Comparison of ENCODE assay signal across 24 cellular contexts in genomic region chr11:6268811-6269210, GRCh38. TPM values are rescaled to one million over a fixed set of nuclear protein-coding genes. Genes with fewer than 3 reads are reported as not detected.
"Had no signal": no experiment of that assay in that cellular context is flagged by ENCODE, and none has a peak within 500 bp of the region (broad histone marks: within the 10 kb centered on the region; RNA-seq: fewer than 3 reads in every experiment).

No MANE protein-coding gene starts in this region.

- DNase-seq: activated CD4-positive, alpha-beta memory T cell treated with anti-CD3 and anti-CD28 coated beads, Interleukin-2, amount 10 ng/mL, durations not matched to agents 7 days and 5 days; activated CD4-positive, alpha-beta T cell treated with anti-CD3 and anti-CD28 coated beads for 48 hours; activated CD4-positive, CD25-positive, alpha-beta regulatory T cell; activated CD8-positive, alpha-beta memory T cell treated with anti-CD3 and anti-CD28 coated beads, Interleukin-2, amount 10 ng/mL, durations not matched to agents 7 days and 5 days; activated naive CD4-positive, alpha-beta T cell treated with Interleukin-2 at 50 U/mL for 16 hours; activated naive CD8-positive, alpha-beta T cell treated with anti-CD3 and anti-CD28 coated beads, Interleukin-2, amount 10 ng/mL, durations not matched to agents 7 days and 5 days; cortex of kidney; effector CD4-positive, alpha-beta T cell; gastrocnemius medialis; heart left ventricle; left ventricle myocardium inferior; naive thymus-derived CD4-positive, alpha-beta T cell; right cardiac atrium; small intestine; stimulated activated CD4-positive, alpha-beta T cell treated with anti-CD3 and anti-CD28 coated beads, Interleukin-4, amount 100 ng/mL, for 1 hour had no signal

- H3K9ac ChIP-seq: neural progenitor cell had no signal

- H3K27me3 ChIP-seq: gastrocnemius medialis, neural progenitor cell had no signal

- H3K4me3 ChIP-seq: gastrocnemius medialis, heart left ventricle, left ventricle myocardium inferior, neural progenitor cell, prostate gland, SK-N-MC had no signal

- H3K27ac ChIP-seq: gastrocnemius medialis, heart left ventricle, left ventricle myocardium inferior, neural progenitor cell, prostate gland, SK-N-MC had no signal

- H3K4me2 ChIP-seq: neural progenitor cell had no signal

- H3K4me1 ChIP-seq: prostate gland had no signal

- H3K9me3 ChIP-seq: gastrocnemius medialis, heart left ventricle, left ventricle myocardium inferior, prostate gland had no signal

- H3K36me3 ChIP-seq: gastrocnemius medialis, heart left ventricle, left ventricle myocardium inferior, neural progenitor cell, prostate gland had no signal

- H2AFZ ChIP-seq: neural progenitor cell had no signal

RNA-seq across cellular contexts. Expression of gene CCKBR, which starts 9.2 kb away (rescaled TPM):
- total RNA-seq: activated CD4-positive, alpha-beta memory T cell treated with anti-CD3 and anti-CD28 coated beads, Interleukin-2, amount 10 ng/mL, durations not matched to agents 7 days and 5 days; activated CD8-positive, alpha-beta memory T cell treated with anti-CD3 and anti-CD28 coated beads, Interleukin-2, amount 10 ng/mL, durations not matched to agents 7 days and 5 days; activated naive CD8-positive, alpha-beta T cell treated with anti-CD3 and anti-CD28 coated beads, Interleukin-2, amount 10 ng/mL, durations not matched to agents 7 days and 5 days; activated T-helper 2 cell treated with anti-CD3 and anti-CD28 coated beads, Interferon-gamma antibody, Interleukin-2, Interleukin-4, amounts not matched to agents 10 μg/mL and 5 μg/mL and 100 μg/mL, durations not matched to agents 14 hours and 24 hours and 36 hours; endothelial cell of umbilical vein; fibroblast of lung; gastrocnemius medialis; kidney epithelial cell; left ventricle myocardium inferior; naive thymus-derived CD4-positive, alpha-beta T cell; osteocyte; prostate gland; right cardiac atrium; ureter had no signal
- polyA plus RNA-seq: endothelial cell of umbilical vein; fibroblast of lung; heart left ventricle; naive thymus-derived CD4-positive, alpha-beta T cell had no signal

RNA-seq across cellular contexts. Expression of gene CNGA4, which starts 29.9 kb away (rescaled TPM):
- total RNA-seq: activated T-helper 2 cell treated with anti-CD3 and anti-CD28 coated beads, Interferon-gamma antibody, Interleukin-2, Interleukin-4, amounts not matched to agents 10 μg/mL and 5 μg/mL and 100 μg/mL, durations not matched to agents 14 hours and 24 hours and 36 hours; endothelial cell of umbilical vein; gastrocnemius medialis; heart left ventricle; left ventricle myocardium inferior; osteocyte had no signal
- polyA plus RNA-seq: naive thymus-derived CD4-positive, alpha-beta T cell had no signal

RNA-seq across cellular contexts. Expression of gene CAVIN3, which starts 51.5 kb away (rescaled TPM):
- polyA plus RNA-seq: naive thymus-derived CD4-positive, alpha-beta T cell had no signal
